8 cellular contexts compared by ENCODE assay signal in the genomic region with DNA sequence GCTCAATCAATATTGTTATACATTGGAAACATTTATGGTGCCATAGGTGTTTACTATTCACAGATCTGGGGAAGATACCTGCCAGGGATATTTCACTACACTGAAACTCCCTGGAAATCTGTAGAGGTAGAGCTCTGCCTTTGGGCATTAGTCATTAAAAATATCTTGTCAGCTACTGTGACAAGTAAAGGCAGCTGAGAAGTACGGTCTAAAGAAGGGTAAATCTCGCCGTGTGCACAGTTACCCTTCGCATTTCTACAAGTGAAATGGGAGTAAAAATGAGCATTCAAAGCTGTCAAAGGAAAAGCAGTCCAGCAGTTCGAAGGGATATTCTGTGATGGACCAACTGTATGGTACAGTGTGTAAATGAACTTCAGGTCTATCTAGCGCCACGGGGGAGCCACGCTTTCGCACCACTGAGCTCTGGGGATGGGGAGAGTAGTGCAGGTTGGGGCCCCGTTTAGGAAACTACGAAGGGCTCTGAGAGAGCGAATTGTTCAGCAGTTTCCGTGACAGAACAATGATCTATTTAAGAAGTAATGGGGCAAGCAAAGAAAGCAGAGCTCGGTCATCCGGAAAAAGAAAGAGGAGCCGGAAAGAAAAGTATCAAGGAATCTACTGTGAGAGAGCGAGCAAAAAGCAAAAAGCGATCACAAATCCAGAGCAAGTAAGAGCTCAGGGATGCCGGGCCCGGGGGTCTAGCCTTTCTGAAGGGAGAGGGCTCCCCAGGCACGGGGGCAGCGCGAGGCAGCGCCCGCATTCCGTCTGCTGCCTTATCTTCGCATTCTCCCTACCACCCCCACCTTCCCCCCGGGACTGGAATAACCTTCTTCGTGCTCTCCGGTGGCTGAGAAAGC. TPM values are rescaled to one million over a fixed set of nuclear protein-coding genes. Genes with fewer than 3 reads are reported as not detected.
DNase-seq lines count a peak whose midpoint lies in the region; ATAC-seq and TF ChIP-seq lines count a peak whose summit lies in the region.

No MANE protein-coding gene starts in this region.

- peak overlapping the region; percentile 99 for H3K4me3 Mint-ChIP-seq in activated T-helper 1 cell treated with anti-CD3 and anti-CD28 coated beads, Interleukin-12 subunit alpha, Interleukin-12 subunit beta, Interleukin-2, Interleukin-4 antibody, amounts not matched to agents 30 ng/mL and 10 ng/mL and 1 ng/mL, durations not matched to agents 14 hours and 24 hours and 36 hours
- peak overlapping the region; percentile 100 for H3K4me3 Mint-ChIP-seq in neural crest cell

- no peaks in the 10 kb centered on the region for H3K9me3 Mint-ChIP-seq in activated T-helper 1 cell treated with anti-CD3 and anti-CD28 coated beads, Interleukin-12 subunit alpha, Interleukin-12 subunit beta, Interleukin-2, Interleukin-4 antibody, amounts not matched to agents 30 ng/mL and 10 ng/mL and 1 ng/mL, durations not matched to agents 14 hours and 24 hours and 36 hours
- no peaks in the 10 kb centered on the region for H3K9me3 Mint-ChIP-seq in neural crest cell

- peak overlapping the region; percentile 88 for H3K4me2 ChIP-seq in BLaER1

- H3K9me3 ChIP-seq in BLaER1: no peaks in the 10 kb centered on the region
- H3K9me3 ChIP-seq in tibial artery: no peaks in the 10 kb centered on the region

- H3K36me3 ChIP-seq in BLaER1: no peaks in the 10 kb centered on the region
- H3K36me3 ChIP-seq in tibial artery: no peaks in the 10 kb centered on the region

- H3K27me3 ChIP-seq in BLaER1 (no peaks in the 10 kb centered on the region), foreskin keratinocyte (no peaks in the 10 kb centered on the region), tibial artery (no peaks in the 10 kb centered on the region)

- peak overlapping the region; percentile 76 for H3K4me3 ChIP-seq in BLaER1
- peak overlapping the region; percentile 65 to 79 for H3K4me3 ChIP-seq in tibial artery

- H3K4me1 Mint-ChIP-seq in activated T-helper 1 cell treated with anti-CD3 and anti-CD28 coated beads, Interleukin-12 subunit alpha, Interleukin-12 subunit beta, Interleukin-2, Interleukin-4 antibody, amounts not matched to agents 30 ng/mL and 10 ng/mL and 1 ng/mL, durations not matched to agents 14 hours and 24 hours and 36 hours (ENCODE audit: low read depth): peaks cover 44% of the 10 kb centered on the region
- H3K4me1 Mint-ChIP-seq in neural crest cell: peaks cover 55% of the 10 kb centered on the region

- ATAC-seq in GM21381 (IDR thresholded peaks at IDR 0.05; ENCODE audit: unreplicated experiment) (peak; percentile 18), foreskin keratinocyte (peak; percentile 8)

- H4K20me1 ChIP-seq in BLaER1: peaks cover 37% of the 10 kb centered on the region

- H3K27me3 Mint-ChIP-seq in activated T-helper 1 cell treated with anti-CD3 and anti-CD28 coated beads, Interleukin-12 subunit alpha, Interleukin-12 subunit beta, Interleukin-2, Interleukin-4 antibody, amounts not matched to agents 30 ng/mL and 10 ng/mL and 1 ng/mL, durations not matched to agents 14 hours and 24 hours and 36 hours (ENCODE audit: insufficient read depth): peaks cover 28% of the 10 kb centered on the region
- H3K27me3 Mint-ChIP-seq in neural crest cell (ENCODE audit: low read depth): no peaks in the 10 kb centered on the region

- TF ChIP-seq CTCF in foreskin keratinocyte (conservative IDR thresholded peaks at IDR 0.05): no peak
- TF ChIP-seq CTCF in neural crest cell (conservative IDR thresholded peaks at IDR 0.05): no peak
- TF ChIP-seq CTCF in tibial artery (IDR thresholded peaks at IDR 0.05): no peak

- H3K4me1 ChIP-seq in BLaER1 (peaks cover 53% of the 10 kb centered on the region), foreskin keratinocyte (no peaks in the 10 kb centered on the region), tibial artery (peaks cover 0 to 38% (median 9%) of the 10 kb centered on the region in 4 donors)

- peak overlapping the region; percentile 94 for H3K27ac Mint-ChIP-seq in activated T-helper 1 cell treated with anti-CD3 and anti-CD28 coated beads, Interleukin-12 subunit alpha, Interleukin-12 subunit beta, Interleukin-2, Interleukin-4 antibody, amounts not matched to agents 30 ng/mL and 10 ng/mL and 1 ng/mL, durations not matched to agents 14 hours and 24 hours and 36 hours
- peak overlapping the region; percentile 94 for H3K27ac Mint-ChIP-seq in neural crest cell (ENCODE audit: unreplicated experiment)

- intact Hi-C loops in activated T-helper 1 cell treated with anti-CD3 and anti-CD28 coated beads, Interleukin-12 subunit alpha, Interleukin-12 subunit beta, Interleukin-2, Interleukin-4 antibody, amounts not matched to agents 30 ng/mL and 10 ng/mL and 1 ng/mL, durations not matched to agents 14 hours and 24 hours and 36 hours (cut with micrococcal nuclease): loop anchor here (1.0 to 2.0 kb wide), 9 partner anchors 28 to 1680 kb away; partner anchors contain the start of genes FBXW7, FHDC1, GATB and RPS3A
- intact Hi-C loops in tibial artery (cut with DNase I; ENCODE audit: low total_unique reads): no loop called here

- peak; percentile 23 for DNase-seq in NCI-H345 treated with DMSO at 0.1 percent for 48 hours (lab: John Stamatoyannopoulos, UW; ENCODE audit: unreplicated experiment)
- peak; percentile 8 for DNase-seq in activated T-helper 1 cell treated with anti-CD3 and anti-CD28 coated beads, Interleukin-12 subunit alpha, Interleukin-12 subunit beta, Interleukin-2, Interleukin-4 antibody, amounts not matched to agents 30 ng/mL and 10 ng/mL and 1 ng/mL, durations not matched to agents 14 hours and 24 hours and 36 hours (ENCODE audit: low spot score)
- peak in 1 of 2 donors; percentile 32 for DNase-seq in foreskin keratinocyte
- DNase-seq in neural crest cell (ENCODE audit: low read depth, low spot score): peak; percentile 29
- DNase-seq in tibial artery: peak in 1 of 2 donors; percentile 31
- no peak for DNase-seq in HCEC 1CT

- peaks cover 2% of the 10 kb centered on the region for H3K36me3 Mint-ChIP-seq in activated T-helper 1 cell treated with anti-CD3 and anti-CD28 coated beads, Interleukin-12 subunit alpha, Interleukin-12 subunit beta, Interleukin-2, Interleukin-4 antibody, amounts not matched to agents 30 ng/mL and 10 ng/mL and 1 ng/mL, durations not matched to agents 14 hours and 24 hours and 36 hours (ENCODE audit: low read depth)
- no peaks in the 10 kb centered on the region for H3K36me3 Mint-ChIP-seq in neural crest cell (ENCODE audit: low read depth)

- peak overlapping the region; percentile 73 for H3K9ac ChIP-seq in BLaER1

- H3K27ac ChIP-seq in BLaER1: peak overlapping the region; percentile 62
- H3K27ac ChIP-seq in foreskin keratinocyte: no peak overlapping the region
- peak overlapping the region; percentile 89 to 96 for H3K27ac ChIP-seq in tibial artery

RNA-seq across cellular contexts. Expression of gene TIGD4, which starts 0.6 kb away (rescaled TPM):
- 0.24 and 0.57 TPM in 2 replicates for total RNA-seq in activated T-helper 1 cell treated with anti-CD3 and anti-CD28 coated beads, Interleukin-12 subunit alpha, Interleukin-12 subunit beta, Interleukin-2, Interleukin-4 antibody, amounts not matched to agents 30 ng/mL and 10 ng/mL and 1 ng/mL, durations not matched to agents 14 hours and 24 hours and 36 hours
- total RNA-seq in foreskin keratinocyte (0.03 and 0.18 TPM in 2 replicates), neural crest cell (3.8 and 3.9 TPM in 2 replicates)
- 0.02 and 0.07 TPM in 2 replicates for polyA plus RNA-seq in foreskin keratinocyte

RNA-seq across cellular contexts. Expression of gene ARFIP1, which starts 0.9 kb away (rescaled TPM):
- 18.6 and 23.2 TPM in 2 replicates for total RNA-seq in activated T-helper 1 cell treated with anti-CD3 and anti-CD28 coated beads, Interleukin-12 subunit alpha, Interleukin-12 subunit beta, Interleukin-2, Interleukin-4 antibody, amounts not matched to agents 30 ng/mL and 10 ng/mL and 1 ng/mL, durations not matched to agents 14 hours and 24 hours and 36 hours
- total RNA-seq in foreskin keratinocyte: 28.7 and 32.9 TPM in 2 replicates
- 14.3 and 16.4 TPM in 2 replicates for polyA plus RNA-seq in foreskin keratinocyte
- total RNA-seq in neural crest cell: 37.4 and 40.2 TPM in 2 replicates
